8 cellular contexts compared by ENCODE assay signal in the genomic region with DNA sequence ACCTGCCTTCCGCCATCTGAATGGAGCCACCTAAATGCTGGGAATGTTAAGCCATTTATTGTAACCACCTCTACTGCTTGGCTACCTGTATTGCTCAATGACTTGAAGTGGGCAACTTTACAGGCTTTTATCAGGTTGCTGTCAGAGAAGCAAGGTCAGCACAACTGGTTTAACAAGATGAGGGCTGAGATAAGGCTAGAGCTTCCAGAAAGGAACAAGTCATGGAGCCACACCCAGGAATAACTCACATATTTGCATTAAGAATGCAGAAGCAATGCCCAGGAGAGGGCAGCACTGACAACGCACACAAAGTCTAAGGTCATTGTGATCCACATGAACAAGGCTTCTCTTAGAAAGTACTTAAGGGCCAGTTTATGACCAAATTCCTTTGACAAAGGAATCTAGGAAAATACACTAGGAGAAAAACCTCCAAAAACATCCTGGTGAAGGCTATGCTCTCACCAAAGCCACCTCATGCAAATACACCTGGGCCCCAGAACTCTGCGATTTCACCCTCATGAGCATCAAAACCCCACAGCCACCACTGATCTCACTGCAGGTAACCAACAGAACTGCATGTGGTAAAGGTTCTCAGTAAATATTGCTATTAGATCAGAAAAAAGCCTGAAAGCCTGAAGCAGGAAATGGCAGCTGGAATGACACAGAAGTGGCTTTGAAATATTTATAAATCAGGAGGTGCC. TPM values are rescaled to one million over a fixed set of nuclear protein-coding genes. Genes with fewer than 3 reads are reported as not detected.
DNase-seq lines count a peak whose midpoint lies in the region; ATAC-seq and TF ChIP-seq lines count a peak whose summit lies in the region.

No MANE protein-coding gene starts in this region.

- peaks cover 32 to 55% (median 42%) of the 10 kb centered on the region in 3 donors for H3K4me1 Mint-ChIP-seq in CD8-positive, alpha-beta memory T cell

- TF ChIP-seq CTCF in PC-9 (conservative IDR thresholded peaks at IDR 0.05) (peak; percentile 80), mammary epithelial cell (conservative IDR thresholded peaks at IDR 0.05 in 1 of 2, IDR thresholded peaks at IDR 0.05 in 1 of 2; ENCODE audit: extremely low read depth in 1 of 2, insufficient read depth in 1 of 2, low read depth in 1 of 2, low read length in 2 of 2) (peak; percentile 76 to 79), left lung (IDR thresholded peaks at IDR 0.05) (peak in 1 of 2 donors; percentile 39), upper lobe of right lung (IDR thresholded peaks at IDR 0.05) (peak; percentile 39)

- ATAC-seq in GM18907 (IDR thresholded peaks at IDR 0.05; ENCODE audit: unreplicated experiment) (peak; percentile 88), HG03159 (IDR thresholded peaks at IDR 0.05; ENCODE audit: unreplicated experiment) (peak; percentile 82), left lung (peak; percentile 99), upper lobe of right lung (peak; percentile 98)

- H3K79me2 ChIP-seq in PC-9 (ENCODE audit: low read depth) = peaks cover 87% of the 10 kb centered on the region
- peaks cover 62% of the 10 kb centered on the region for H3K79me2 ChIP-seq in mammary epithelial cell (ENCODE audit: insufficient read depth, low read length)

- CTCF ChIA-PET in CD8-positive, alpha-beta memory T cell (lab: Charles Lee) = no interaction called here
- CTCF ChIA-PET in PC-9 (lab: Charles Lee) (interaction anchor here (0.9 kb wide), 1 partner anchor 58 kb away, joined by 21 read pairs; no protein-coding TSS in a partner anchor), mammary epithelial cell (lab: Charles Lee; ENCODE audit: low non-redundant PET) (interaction anchor here (0.6 kb wide), 2 partner anchors 14 to 204 kb away, joined by 3 to 5 read pairs; no protein-coding TSS in a partner anchor)

- H3K9ac ChIP-seq in mammary epithelial cell (ENCODE audit: insufficient read depth, low read length) = no peak overlapping the region

- H2AFZ ChIP-seq in PC-9 (no peak overlapping the region), mammary epithelial cell (ENCODE audit: low read depth, low read length) (no peak overlapping the region)

- dilution Hi-C loops in mammary epithelial cell (cut with HindIII; ENCODE audit: low sequenced_read_pairs) = no loop called here

- POLR2A ChIA-PET in CD8-positive, alpha-beta memory T cell (lab: Charles Lee) = no interaction called here
- POLR2A ChIA-PET in PC-9 (lab: Charles Lee; ENCODE audit: unreplicated experiment) = interaction anchor here (0.6 kb wide), 1 partner anchor 472 kb away, joined by 5 read pairs; no protein-coding TSS in a partner anchor

- peak overlapping the region in 1 of 7 donors; percentile 7 for H3K4me3 Mint-ChIP-seq in CD8-positive, alpha-beta memory T cell

- peak in 2 of 5 donors; percentile 22 to 43 for DNase-seq in CD8-positive, alpha-beta memory T cell
- DNase-seq in PC-9 (peak; percentile 78 to 100), mammary epithelial cell (peak; percentile 92), left lung (peak in 1 of 2 donors; percentile 80), upper lobe of right lung (peak; percentile 67), posterior vena cava (ENCODE audit: low spot score) (no peak)

- H3K36me3 Mint-ChIP-seq in CD8-positive, alpha-beta memory T cell = peaks cover 0 to 3% (median 1%) of the 10 kb centered on the region in 3 donors

- no peak overlapping the region for H3K4me3 ChIP-seq in CD8-positive, alpha-beta memory T cell (ENCODE audit: low read length)
- peak overlapping the region; percentile 7; the same call in 1 of the 2 replicates for H3K4me3 ChIP-seq in PC-9
- H3K4me3 ChIP-seq in mammary epithelial cell (replicated peaks in 1 of 3; ENCODE audit: insufficient read depth in 1 of 3, low read depth in 2 of 3, low read length in 3 of 3) = no peak overlapping the region
- no peak overlapping the region for H3K4me3 ChIP-seq in left lung
- no peak overlapping the region for H3K4me3 ChIP-seq in upper lobe of right lung

- WGBS in mammary epithelial cell (ENCODE audit: low coverage, missing lambda C conversion rate) = 63% methylated on average over 3 of the region's 3 CpGs

- H3K9me3 ChIP-seq in CD8-positive, alpha-beta memory T cell (ENCODE audit: low read length) = no peaks in the 10 kb centered on the region
- H3K9me3 ChIP-seq in PC-9 (ENCODE audit: insufficient read depth, low read depth) (no peaks in the 10 kb centered on the region), mammary epithelial cell (replicated peaks; ENCODE audit: insufficient read depth, low read length) (no peaks in the 10 kb centered on the region), left lung (no peaks in the 10 kb centered on the region), upper lobe of right lung (no peaks in the 10 kb centered on the region)

- H3K9me2 ChIP-seq in PC-9 (ENCODE audit: insufficient read depth) = no peaks in the 10 kb centered on the region

- H3F3A ChIP-seq in PC-9 (ENCODE audit: insufficient read depth, low read depth) = peaks cover 30% of the 10 kb centered on the region

- H3K4me2 ChIP-seq in PC-9 = peak overlapping the region; percentile 51
- no peak overlapping the region for H3K4me2 ChIP-seq in mammary epithelial cell (ENCODE audit: insufficient read depth, low read depth, low read length)

- H3K27ac Mint-ChIP-seq in CD8-positive, alpha-beta memory T cell = peak overlapping the region in 6 of 8 donors; percentile 57 to 93 (median 64)

- no peaks in the 10 kb centered on the region for H3K36me3 ChIP-seq in CD8-positive, alpha-beta memory T cell (ENCODE audit: insufficient read depth, low read length)
- H3K36me3 ChIP-seq in PC-9 (ENCODE audit: low read depth) = 0 out of 2 replicates have a peak, but pooled peaks cover 5% of the 10 kb centered on the region
- H3K36me3 ChIP-seq in mammary epithelial cell (ENCODE audit: insufficient read depth, low read length) = peaks cover 2% of the 10 kb centered on the region
- H3K36me3 ChIP-seq in left lung = no peaks in the 10 kb centered on the region
- no peaks in the 10 kb centered on the region for H3K36me3 ChIP-seq in upper lobe of right lung

- H3K27me3 ChIP-seq in CD8-positive, alpha-beta memory T cell (ENCODE audit: insufficient read depth, low read length, poor library complexity, severe bottlenecking) = no peaks in the 10 kb centered on the region
- H3K27me3 ChIP-seq in PC-9 (ENCODE audit: insufficient read depth, low read depth) (no peaks in the 10 kb centered on the region), mammary epithelial cell (ENCODE audit: insufficient read depth, low read length) (no peaks in the 10 kb centered on the region), left lung (no peaks in the 10 kb centered on the region), upper lobe of right lung (no peaks in the 10 kb centered on the region)

- H3K27ac ChIP-seq in CD8-positive, alpha-beta memory T cell (ENCODE audit: low read depth, low read length) = peak overlapping the region; percentile 16
- H3K27ac ChIP-seq in PC-9 = peak overlapping the region; percentile 95
- H3K27ac ChIP-seq in mammary epithelial cell (ENCODE audit: insufficient read depth, low read depth, low read length) = no peak overlapping the region
- H3K27ac ChIP-seq in left lung = peak overlapping the region; percentile 66 to 67
- H3K27ac ChIP-seq in upper lobe of right lung = peak overlapping the region; percentile 58

- no peaks in the 10 kb centered on the region for H3K27me3 Mint-ChIP-seq in CD8-positive, alpha-beta memory T cell

- no peaks in the 10 kb centered on the region for H3K9me3 Mint-ChIP-seq in CD8-positive, alpha-beta memory T cell

- intact Hi-C loops in PC-9 (cut with micrococcal nuclease; ENCODE audit: unreplicated experiment) = loop anchor here (1.0 to 10.0 kb wide), 4 partner anchors 14 to 792 kb away; partner anchors contain the start of gene PNPLA4
- intact Hi-C loops in mammary epithelial cell (cut with micrococcal nuclease) = loop anchor here (1.0 to 10.0 kb wide), 6 partner anchors 14 to 792 kb away; partner anchors contain the start of genes PNPLA4 and STS
- intact Hi-C loops in left lung (cut with DNase I) = no loop called here
- intact Hi-C loops in upper lobe of right lung (cut with DNase I) = no loop called here
- intact Hi-C loops in posterior vena cava (cut with DNase I) = no loop called here

- H4K20me1 ChIP-seq in PC-9 (ENCODE audit: insufficient read depth) (no peaks in the 10 kb centered on the region), mammary epithelial cell (ENCODE audit: insufficient read depth, low read length) (no peaks in the 10 kb centered on the region)

- in situ Hi-C loops in mammary epithelial cell (cut with MboI; ENCODE audit: low sequenced_read_pairs in 2 of 2) = no loop called here

- BruUV-seq in PC-9 (replicated peaks; lab: Mats Ljungman, UMichigan) (TSS peak; percentile 5), mammary epithelial cell (replicated peaks; lab: Mats Ljungman, UMichigan) (no TSS peak)

- no peaks in the 10 kb centered on the region for H3K4me1 ChIP-seq in CD8-positive, alpha-beta memory T cell (ENCODE audit: insufficient read depth, low read length)
- peaks cover 50% of the 10 kb centered on the region for H3K4me1 ChIP-seq in PC-9 (replicated peaks; ENCODE audit: insufficient read depth)
- peaks cover 16% of the 10 kb centered on the region for H3K4me1 ChIP-seq in mammary epithelial cell (ENCODE audit: insufficient read depth, low read length)
- peaks cover 10 to 11% of the 10 kb centered on the region in 2 donors for H3K4me1 ChIP-seq in left lung
- H3K4me1 ChIP-seq in upper lobe of right lung = peaks cover 10% of the 10 kb centered on the region

RNA-seq across cellular contexts. Expression of gene STS, which starts 15.0 kb away (rescaled TPM):
- 1 to 10 TPM; 1.9 to 2.1 TPM for total RNA-seq in CD8-positive, alpha-beta memory T cell
- polyA plus RNA-seq in CD8-positive, alpha-beta memory T cell = 1.7 TPM
- total RNA-seq in PC-9 (2021) (2.2 and 3.3 TPM in 2 replicates), mammary epithelial cell (1 to 10 TPM; 2.2 to 2.7 TPM), left lung (10 to 100 TPM; 13.7 to 33.8 TPM), upper lobe of right lung (11.6 TPM), posterior vena cava (10 to 100 TPM; 13.7 to 16.1 TPM)
- polyA plus RNA-seq in mammary epithelial cell = 2.0 TPM
- polyA minus RNA-seq in mammary epithelial cell = 7.2 TPM

RNA-seq across cellular contexts. Expression of gene PUDP, which starts 15.5 kb away (rescaled TPM):
- 10 to 100 TPM; 23.2 to 26.2 TPM for total RNA-seq in CD8-positive, alpha-beta memory T cell
- 18.0 TPM for polyA plus RNA-seq in CD8-positive, alpha-beta memory T cell
- total RNA-seq in PC-9 (2021) = 22.6 and 24.9 TPM in 2 replicates
- 10 to 100 TPM in 1 of 2 donors, 1 to 10 TPM in 1; 6.8 to 19.1 TPM for total RNA-seq in mammary epithelial cell
- 26.1 TPM for polyA plus RNA-seq in mammary epithelial cell
- polyA minus RNA-seq in mammary epithelial cell = 37.6 TPM
- 10 to 100 TPM; 13.8 to 26.1 TPM for total RNA-seq in left lung
- total RNA-seq in upper lobe of right lung = 17.5 TPM
- total RNA-seq in posterior vena cava = 10 to 100 TPM; 11.8 to 13.1 TPM

Comparison
In these comparisons a context has a peak if more than half of its experiments do, and no peak if none do; other contexts are left out.
1. intact Hi-C loops: an anchor here in PC-9 (1.0 to 10.0 kb wide) and mammary epithelial cell (1.0 to 10.0 kb wide); none called in left lung, upper lobe of right lung and posterior vena cava.